Comparison of ENCODE assay signal across 21 cellular contexts in the genomic region with DNA sequence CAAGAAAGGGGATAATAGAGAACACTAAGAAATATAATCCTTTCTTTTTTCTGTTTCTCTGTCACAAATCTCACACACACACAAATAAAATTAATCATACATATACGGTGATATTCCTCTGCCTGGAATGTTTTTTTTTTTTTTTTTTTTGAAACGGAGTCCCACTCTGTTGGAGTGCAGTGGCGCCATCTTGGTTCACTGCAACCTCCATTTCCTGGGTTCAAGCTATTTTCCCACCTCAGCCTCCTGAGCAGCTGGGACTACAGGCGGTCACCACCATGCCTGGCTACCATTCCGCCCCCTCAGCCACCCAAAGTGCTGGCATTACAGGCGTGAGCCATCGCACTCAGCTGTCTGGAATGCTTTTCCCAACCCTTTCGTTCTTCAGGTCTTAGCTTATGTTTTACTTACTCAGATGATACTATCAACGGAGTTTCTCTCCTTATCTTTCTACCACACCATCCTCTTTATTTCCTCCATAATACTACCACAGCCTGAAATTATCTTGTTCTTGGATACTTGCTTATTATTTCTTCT.
"Had no signal": no experiment of that assay in that cellular context is flagged by ENCODE, and none has a peak within 500 bp of the region (broad histone marks: within the 10 kb centered on the region; RNA-seq: fewer than 3 reads in every experiment).

No MANE protein-coding gene starts in this region.

- H2AFZ ChIP-seq: parathyroid adenoma had no signal

- FAIRE-seq: urothelium cell line had no signal

- H3K9me3 ChIP-seq: esophagus squamous epithelium, tibial artery had no signal

- H3K27me3 ChIP-seq: esophagus squamous epithelium, tibial artery had no signal

- H3K4me1 Mint-ChIP-seq: nephron had no signal

- H3K27ac ChIP-seq: esophagus squamous epithelium, parathyroid adenoma, tibial artery had no signal

- H3K4me1 ChIP-seq: parathyroid adenoma had no signal

- H3K4me3 ChIP-seq: esophagus squamous epithelium, tibial artery had no signal

- H3K4me3 Mint-ChIP-seq: dendritic cell treated with granulocyte-macrophage colony-stimulating factor and Interleukin-4, amounts not matched to agents 40 ng/mL and 50 ng/mL, for 4 days; immature natural killer cell; nephron; T-cell had no signal

- H3K9ac ChIP-seq: parathyroid adenoma had no signal

- ATAC-seq: activated naive CD4-positive, alpha-beta T cell treated with anti-CD3 and anti-CD28 coated beads, Interleukin-2, amount 50 U/mL, for 72 hours; SK-N-SH treated with all-trans-retinoic acid at 6 μM for 48 hours; T-cell had no signal

- H3K36me3 ChIP-seq: tibial artery had no signal

- H3K27ac Mint-ChIP-seq: dendritic cell treated with granulocyte-macrophage colony-stimulating factor and Interleukin-4, amounts not matched to agents 40 ng/mL and 50 ng/mL, for 4 days; nephron had no signal

- DNase-seq: activated CD4-positive, alpha-beta T cell treated with anti-CD3 and anti-CD28 coated beads, Interleukin-2, amount 50 U/mL, for 1 hour; activated CD4-positive, CD25-positive, alpha-beta regulatory T cell treated with anti-CD3 and anti-CD28 coated beads, Interleukin-2, amount 50 U/mL, for 72 hours; activated CD8-positive, alpha-beta memory T cell treated with anti-CD3 and anti-CD28 coated beads, Interleukin-2, amount 50 U/mL, for 4 hours; activated effector memory CD4-positive, alpha-beta T cell treated with anti-CD3 and anti-CD28 coated beads, Interleukin-2, amount 50 U/mL, for 16 hours; activated T-cell treated with anti-CD3 and anti-CD28 coated beads, Interleukin-2, amount 50 U/mL, for 48 hours; amygdala; cerebellar nuclear complex; effector CD8-positive, alpha-beta T cell; esophagus squamous epithelium; immature natural killer cell; midbrain; stimulated activated CD4-positive, alpha-beta T cell treated with anti-CD3 and anti-CD28 coated beads, Interleukin-2, amount 100 ng/mL, for 24 hours; stimulated activated naive CD4-positive, alpha-beta T cell treated with Interleukin-2 at 50 U/mL for 16 hours; T-cell; tibial artery had no signal

- H3K9me3 Mint-ChIP-seq: activated naive CD4-positive, alpha-beta T cell treated with anti-CD3 and anti-CD28 coated beads, Interleukin-2, amount 50 U/mL, for 72 hours; dendritic cell treated with granulocyte-macrophage colony-stimulating factor and Interleukin-4, amounts not matched to agents 40 ng/mL and 50 ng/mL, for 4 days; immature natural killer cell; nephron; T-cell had no signal

- H3K27me3 Mint-ChIP-seq: dendritic cell treated with granulocyte-macrophage colony-stimulating factor and Interleukin-4, amounts not matched to agents 40 ng/mL and 50 ng/mL, for 4 days; T-cell had no signal
